In the genomic region with DNA sequence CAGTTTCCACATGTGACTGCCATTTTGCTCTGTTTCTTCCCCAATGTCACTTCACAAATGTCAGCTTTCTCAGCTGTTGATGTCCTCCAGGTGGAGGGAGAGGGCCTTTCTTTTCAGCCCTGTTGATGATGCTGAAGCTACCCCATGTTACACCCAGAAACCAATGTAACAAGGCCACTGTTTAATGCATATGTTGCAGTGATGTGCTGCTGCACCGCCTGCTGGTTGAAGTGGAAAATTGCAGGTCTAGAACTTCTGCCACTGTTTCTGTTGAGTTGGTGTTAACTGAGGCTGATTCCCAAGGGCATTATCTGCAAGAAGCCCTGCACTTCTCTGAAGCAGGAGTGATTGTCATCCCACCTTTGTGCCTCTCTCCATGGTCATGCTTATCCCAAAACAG, we compare ENCODE assay signal across 2 cellular contexts.
A peak's percentile ranks its signal among the peaks of the same experiment; 100 is the strongest.
TF ChIP-seq lines count a peak whose summit lies in the region.

No MANE protein-coding gene starts in this region.

TF ChIP-seq in Ishikawa, 13 proteins besides CTCF, POLR2A, EP300 and RAD21 (continued from another document):
- TF ChIP-seq, protein P1, sequence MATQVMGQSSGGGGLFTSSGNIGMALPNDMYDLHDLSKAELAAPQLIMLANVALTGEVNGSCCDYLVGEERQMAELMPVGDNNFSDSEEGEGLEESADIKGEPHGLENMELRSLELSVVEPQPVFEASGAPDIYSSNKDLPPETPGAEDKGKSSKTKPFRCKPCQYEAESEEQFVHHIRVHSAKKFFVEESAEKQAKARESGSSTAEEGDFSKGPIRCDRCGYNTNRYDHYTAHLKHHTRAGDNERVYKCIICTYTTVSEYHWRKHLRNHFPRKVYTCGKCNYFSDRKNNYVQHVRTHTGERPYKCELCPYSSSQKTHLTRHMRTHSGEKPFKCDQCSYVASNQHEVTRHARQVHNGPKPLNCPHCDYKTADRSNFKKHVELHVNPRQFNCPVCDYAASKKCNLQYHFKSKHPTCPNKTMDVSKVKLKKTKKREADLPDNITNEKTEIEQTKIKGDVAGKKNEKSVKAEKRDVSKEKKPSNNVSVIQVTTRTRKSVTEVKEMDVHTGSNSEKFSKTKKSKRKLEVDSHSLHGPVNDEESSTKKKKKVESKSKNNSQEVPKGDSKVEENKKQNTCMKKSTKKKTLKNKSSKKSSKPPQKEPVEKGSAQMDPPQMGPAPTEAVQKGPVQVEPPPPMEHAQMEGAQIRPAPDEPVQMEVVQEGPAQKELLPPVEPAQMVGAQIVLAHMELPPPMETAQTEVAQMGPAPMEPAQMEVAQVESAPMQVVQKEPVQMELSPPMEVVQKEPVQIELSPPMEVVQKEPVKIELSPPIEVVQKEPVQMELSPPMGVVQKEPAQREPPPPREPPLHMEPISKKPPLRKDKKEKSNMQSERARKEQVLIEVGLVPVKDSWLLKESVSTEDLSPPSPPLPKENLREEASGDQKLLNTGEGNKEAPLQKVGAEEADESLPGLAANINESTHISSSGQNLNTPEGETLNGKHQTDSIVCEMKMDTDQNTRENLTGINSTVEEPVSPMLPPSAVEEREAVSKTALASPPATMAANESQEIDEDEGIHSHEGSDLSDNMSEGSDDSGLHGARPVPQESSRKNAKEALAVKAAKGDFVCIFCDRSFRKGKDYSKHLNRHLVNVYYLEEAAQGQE (IDR thresholded peaks at IDR 0.05; ENCODE audit: low read depth): no peak

TF ChIP-seq in K562, 482 proteins besides CTCF, POLR2A, EP300 and RAD21 (continued from another document):
- TF ChIP-seq, protein P2, sequence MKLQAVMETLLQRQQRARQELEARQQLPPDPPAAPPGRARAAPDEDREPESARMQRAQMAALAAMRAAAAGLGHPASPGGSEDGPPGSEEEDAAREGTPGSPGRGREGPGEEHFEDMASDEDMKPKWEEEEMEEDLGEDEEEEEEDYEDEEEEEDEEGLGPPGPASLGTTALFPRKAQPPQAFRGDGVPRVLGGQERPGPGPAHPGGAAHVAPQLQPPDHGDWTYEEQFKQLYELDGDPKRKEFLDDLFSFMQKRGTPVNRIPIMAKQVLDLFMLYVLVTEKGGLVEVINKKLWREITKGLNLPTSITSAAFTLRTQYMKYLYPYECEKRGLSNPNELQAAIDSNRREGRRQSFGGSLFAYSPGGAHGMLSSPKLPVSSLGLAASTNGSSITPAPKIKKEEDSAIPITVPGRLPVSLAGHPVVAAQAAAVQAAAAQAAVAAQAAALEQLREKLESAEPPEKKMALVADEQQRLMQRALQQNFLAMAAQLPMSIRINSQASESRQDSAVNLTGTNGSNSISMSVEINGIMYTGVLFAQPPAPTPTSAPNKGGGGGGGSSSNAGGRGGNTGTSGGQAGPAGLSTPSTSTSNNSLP (IDR thresholded peaks at IDR 0.05; ENCODE audit: borderline replicate concordance, low read depth, low read length): no peak
- TF ChIP-seq, protein P3, sequence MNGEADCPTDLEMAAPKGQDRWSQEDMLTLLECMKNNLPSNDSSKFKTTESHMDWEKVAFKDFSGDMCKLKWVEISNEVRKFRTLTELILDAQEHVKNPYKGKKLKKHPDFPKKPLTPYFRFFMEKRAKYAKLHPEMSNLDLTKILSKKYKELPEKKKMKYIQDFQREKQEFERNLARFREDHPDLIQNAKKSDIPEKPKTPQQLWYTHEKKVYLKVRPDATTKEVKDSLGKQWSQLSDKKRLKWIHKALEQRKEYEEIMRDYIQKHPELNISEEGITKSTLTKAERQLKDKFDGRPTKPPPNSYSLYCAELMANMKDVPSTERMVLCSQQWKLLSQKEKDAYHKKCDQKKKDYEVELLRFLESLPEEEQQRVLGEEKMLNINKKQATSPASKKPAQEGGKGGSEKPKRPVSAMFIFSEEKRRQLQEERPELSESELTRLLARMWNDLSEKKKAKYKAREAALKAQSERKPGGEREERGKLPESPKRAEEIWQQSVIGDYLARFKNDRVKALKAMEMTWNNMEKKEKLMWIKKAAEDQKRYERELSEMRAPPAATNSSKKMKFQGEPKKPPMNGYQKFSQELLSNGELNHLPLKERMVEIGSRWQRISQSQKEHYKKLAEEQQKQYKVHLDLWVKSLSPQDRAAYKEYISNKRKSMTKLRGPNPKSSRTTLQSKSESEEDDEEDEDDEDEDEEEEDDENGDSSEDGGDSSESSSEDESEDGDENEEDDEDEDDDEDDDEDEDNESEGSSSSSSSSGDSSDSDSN (IDR thresholded peaks at IDR 0.05; ENCODE audit: borderline replicate concordance in 1 of 2, low read depth in 2 of 2, low read length in 2 of 2): no peak
- TF ChIP-seq CREM (IDR thresholded peaks at IDR 0.05; ENCODE audit: low read depth): no peak
- TF ChIP-seq NFE2 (IDR thresholded peaks at IDR 0.05; ENCODE audit: low read depth): no peak
- TF ChIP-seq ZNF644 (tag; IDR thresholded peaks at IDR 0.05; ENCODE audit: low read depth): no peak
- peak; percentile 38 for TF ChIP-seq SMC3 (conservative IDR thresholded peaks at IDR 0.05; ENCODE audit: insufficient read depth, low read depth, low read length)
